ENCODE assay signal across 25 cellular contexts in genomic region chr7:24716480-24717246, GRCh38. TPM values are rescaled to one million over a fixed set of nuclear protein-coding genes. Genes with fewer than 3 reads are reported as not detected.
DNase-seq lines count a peak whose midpoint lies in the region; ATAC-seq lines count a peak whose summit lies in the region.
"Had no signal": no experiment of that assay in that cellular context is flagged by ENCODE, and none has a peak within 500 bp of the region (broad histone marks: within the 10 kb centered on the region; RNA-seq: fewer than 3 reads in every experiment).

No MANE protein-coding gene starts in this region.

- no peak overlapping the region for H4K8ac ChIP-seq in mesenchymal stem cell (ENCODE audit: low read length)

- peaks cover 17% of the 10 kb centered on the region for H3K79me1 ChIP-seq in mesenchymal stem cell (replicated peaks; ENCODE audit: low read length, poor library complexity, severe bottlenecking)

- no peak overlapping the region for H2BK5ac ChIP-seq in mesenchymal stem cell (ENCODE audit: low read depth, low read length, poor library complexity, severe bottlenecking)

- peaks cover 15% of the 10 kb centered on the region for H3K4me1 ChIP-seq in mesenchymal stem cell (ENCODE audit: control insufficient read depth, insufficient read depth, low read depth, low read length)
- H3K4me1 ChIP-seq: ascending aorta, SJSA1, transverse colon had no signal

- H3K4ac ChIP-seq in mesenchymal stem cell (ENCODE audit: low read depth in 1 of 2, low read length in 2 of 2) = no peak overlapping the region

- H2AFZ ChIP-seq in mesenchymal stem cell (ENCODE audit: low read depth, low read length) = no peak overlapping the region

- no peak overlapping the region for H3K4me3 Mint-ChIP-seq in activated CD4-positive, alpha-beta memory T cell treated with anti-CD3 and anti-CD28 coated beads, Interleukin-2, amount 10 ng/mL, durations not matched to agents 7 days and 5 days
- no peak overlapping the region for H3K4me3 Mint-ChIP-seq in activated CD4-positive, alpha-beta memory T cell treated with anti-CD3 and anti-CD28 coated beads for 36 hours
- no peak overlapping the region for H3K4me3 Mint-ChIP-seq in stimulated activated naive CD8-positive, alpha-beta T cell treated with anti-CD3 and anti-CD28 coated beads, Interleukin-15, amount 100 ng/mL, for 72 hours
- H3K4me3 Mint-ChIP-seq: activated CD4-positive, alpha-beta T cell treated with anti-CD3 and anti-CD28 coated beads, Interleukin-2, amount 10 ng/mL, durations not matched to agents 7 days and 5 days; activated CD8-positive, alpha-beta memory T cell treated with anti-CD3 and anti-CD28 coated beads, Interleukin-2, amount 10 ng/mL, durations not matched to agents 7 days and 5 days; activated T-cell treated with anti-CD3 and anti-CD28 coated beads, Interleukin-2, amount 50 U/mL, for 72 hours; CD14-positive monocyte; effector memory CD8-positive, alpha-beta T cell; stimulated activated effector memory CD8-positive, alpha-beta T cell treated with anti-CD3 and anti-CD28 coated beads, Interleukin-12 subunit alpha, Interleukin-12 subunit beta, amount 100 ng/mL, for 72 hours; T-cell; WTC11 had no signal

- no peak overlapping the region for H3K9ac ChIP-seq in mesenchymal stem cell (ENCODE audit: low read length)

- no peak overlapping the region for H2BK15ac ChIP-seq in mesenchymal stem cell (ENCODE audit: low read depth, poor library complexity, severe bottlenecking)

- peak; percentile 3 for DNase-seq in activated CD4-positive, alpha-beta memory T cell treated with anti-CD3 and anti-CD28 coated beads, Interleukin-2, amount 10 ng/mL, durations not matched to agents 7 days and 5 days
- DNase-seq in activated CD4-positive, alpha-beta memory T cell treated with anti-CD3 and anti-CD28 coated beads for 36 hours = no peak
- DNase-seq in NAMALWA (ENCODE audit: low spot score) (peak; percentile 24), mesenchymal stem cell (no peak), ureter (ENCODE audit: low spot score) (peak; percentile 14), MG63 (no peak), mesenteric fat pad (ENCODE audit: low spot score) (no peak)
- no peak for DNase-seq in stimulated activated naive CD8-positive, alpha-beta T cell treated with anti-CD3 and anti-CD28 coated beads, Interleukin-15, amount 100 ng/mL, for 72 hours
- DNase-seq: activated CD4-positive, alpha-beta T cell treated with anti-CD3 and anti-CD28 coated beads, Interleukin-2, amount 10 ng/mL, durations not matched to agents 7 days and 5 days; DMS79; effector memory CD8-positive, alpha-beta T cell; glutamatergic neuron; naive thymus-derived CD8-positive, alpha-beta T cell; NCI-H446; T-cell; transverse colon had no signal

- H3K9me3 ChIP-seq in mesenchymal stem cell (ENCODE audit: control insufficient read depth, low read length) = no peaks in the 10 kb centered on the region
- no peaks in the 10 kb centered on the region for H3K9me3 ChIP-seq in MG63
- H3K9me3 ChIP-seq: ascending aorta, SJSA1, transverse colon had no signal

- intact Hi-C loops in activated CD4-positive, alpha-beta memory T cell treated with anti-CD3 and anti-CD28 coated beads for 36 hours (cut with micrococcal nuclease) = no loop called here

- H2BK120ac ChIP-seq in mesenchymal stem cell (ENCODE audit: low read depth, low read length) = no peak overlapping the region

- H3K9me3 Mint-ChIP-seq in activated CD4-positive, alpha-beta memory T cell treated with anti-CD3 and anti-CD28 coated beads, Interleukin-2, amount 10 ng/mL, durations not matched to agents 7 days and 5 days = no peaks in the 10 kb centered on the region
- H3K9me3 Mint-ChIP-seq in activated CD4-positive, alpha-beta memory T cell treated with anti-CD3 and anti-CD28 coated beads for 36 hours = no peaks in the 10 kb centered on the region
- H3K9me3 Mint-ChIP-seq in stimulated activated naive CD8-positive, alpha-beta T cell treated with anti-CD3 and anti-CD28 coated beads, Interleukin-15, amount 100 ng/mL, for 72 hours = no peaks in the 10 kb centered on the region
- H3K9me3 Mint-ChIP-seq: activated CD4-positive, alpha-beta T cell treated with anti-CD3 and anti-CD28 coated beads, Interleukin-2, amount 10 ng/mL, durations not matched to agents 7 days and 5 days; activated T-cell treated with anti-CD3 and anti-CD28 coated beads, Interleukin-2, amount 50 U/mL, for 72 hours; effector memory CD8-positive, alpha-beta T cell; naive thymus-derived CD8-positive, alpha-beta T cell; stimulated activated effector memory CD8-positive, alpha-beta T cell treated with anti-CD3 and anti-CD28 coated beads, Interleukin-12 subunit alpha, Interleukin-12 subunit beta, amount 100 ng/mL, for 72 hours; T-cell; WTC11 had no signal

- CTCF ChIA-PET in activated CD4-positive, alpha-beta memory T cell treated with anti-CD3 and anti-CD28 coated beads, Interleukin-2, amount 10 ng/mL, durations not matched to agents 7 days and 5 days (lab: Charles Lee) = interaction anchor here (2.0 kb wide), 1 partner anchor 16 kb away, joined by 7 read pairs; no protein-coding TSS in a partner anchor
- CTCF ChIA-PET in activated CD4-positive, alpha-beta memory T cell treated with anti-CD3 and anti-CD28 coated beads for 36 hours (lab: Charles Lee) = interaction anchor here (0.8 to 1.9 kb wide), 2 partner anchors 11 to 377 kb away, joined by 3 to 12 read pairs; no protein-coding TSS in a partner anchor

- peak overlapping the region; percentile 30 for H2AK5ac ChIP-seq in mesenchymal stem cell (ENCODE audit: low read length, severe bottlenecking)

- H3K36me3 Mint-ChIP-seq in activated CD4-positive, alpha-beta memory T cell treated with anti-CD3 and anti-CD28 coated beads, Interleukin-2, amount 10 ng/mL, durations not matched to agents 7 days and 5 days (ENCODE audit: low read depth) = no peaks in the 10 kb centered on the region
- H3K36me3 Mint-ChIP-seq in activated CD4-positive, alpha-beta memory T cell treated with anti-CD3 and anti-CD28 coated beads for 36 hours = no peaks in the 10 kb centered on the region
- H3K36me3 Mint-ChIP-seq: activated CD8-positive, alpha-beta memory T cell treated with anti-CD3 and anti-CD28 coated beads, Interleukin-2, amount 10 ng/mL, durations not matched to agents 7 days and 5 days; CD14-positive monocyte; naive thymus-derived CD8-positive, alpha-beta T cell; stimulated activated effector memory CD8-positive, alpha-beta T cell treated with anti-CD3 and anti-CD28 coated beads, Interleukin-12 subunit alpha, Interleukin-12 subunit beta, amount 100 ng/mL, for 72 hours; T-cell; WTC11 had no signal

- no peak overlapping the region for H2BK12ac ChIP-seq in mesenchymal stem cell (ENCODE audit: low read length in 2 of 2)

- no peak for ATAC-seq in stimulated activated naive CD8-positive, alpha-beta T cell treated with anti-CD3 and anti-CD28 coated beads, Interleukin-15, amount 100 ng/mL, for 72 hours
- ATAC-seq: naive thymus-derived CD8-positive, alpha-beta T cell; T-cell had no signal

- H3K4me3 ChIP-seq in mesenchymal stem cell (ENCODE audit: insufficient read depth in 1 of 2, low read depth in 1 of 2, low read length in 2 of 2) = no peak overlapping the region
- no peak overlapping the region for H3K4me3 ChIP-seq in MG63
- H3K4me3 ChIP-seq: ascending aorta, cardiac muscle cell, SJSA1, transverse colon had no signal

- no peaks in the 10 kb centered on the region for H3K27me3 ChIP-seq in mesenchymal stem cell (ENCODE audit: control insufficient read depth in 1 of 2, insufficient read depth in 1 of 2, low read length in 2 of 2)
- no peaks in the 10 kb centered on the region for H3K27me3 ChIP-seq in MG63
- H3K27me3 ChIP-seq: ascending aorta, cardiac muscle cell, SJSA1, transverse colon had no signal

- H3K4me1 Mint-ChIP-seq in activated CD4-positive, alpha-beta memory T cell treated with anti-CD3 and anti-CD28 coated beads, Interleukin-2, amount 10 ng/mL, durations not matched to agents 7 days and 5 days = peaks cover 9% of the 10 kb centered on the region
- H3K4me1 Mint-ChIP-seq in activated CD4-positive, alpha-beta memory T cell treated with anti-CD3 and anti-CD28 coated beads for 36 hours (ENCODE audit: low read depth) = no peaks in the 10 kb centered on the region
- peaks cover 10% of the 10 kb centered on the region for H3K4me1 Mint-ChIP-seq in stimulated activated naive CD8-positive, alpha-beta T cell treated with anti-CD3 and anti-CD28 coated beads, Interleukin-15, amount 100 ng/mL, for 72 hours
- H3K4me1 Mint-ChIP-seq: CD14-positive monocyte had no signal

- no peak overlapping the region for H4K91ac ChIP-seq in mesenchymal stem cell (ENCODE audit: low read length)

- H3K4me2 ChIP-seq in mesenchymal stem cell (ENCODE audit: low read length, poor library complexity, severe bottlenecking) = no peak overlapping the region

- no peak overlapping the region for H3K14ac ChIP-seq in mesenchymal stem cell (ENCODE audit: low read length in 2 of 2)

- H3K18ac ChIP-seq in mesenchymal stem cell (ENCODE audit: low read depth in 1 of 2, low read length in 2 of 2) = no peak overlapping the region

- no peak overlapping the region for H3K27ac ChIP-seq in mesenchymal stem cell (ENCODE audit: low read length, poor library complexity, severe bottlenecking)
- H3K27ac ChIP-seq: 22Rv1, ascending aorta, cardiac muscle cell, SJSA1, transverse colon had no signal

- H3K27me3 Mint-ChIP-seq in activated CD4-positive, alpha-beta memory T cell treated with anti-CD3 and anti-CD28 coated beads, Interleukin-2, amount 10 ng/mL, durations not matched to agents 7 days and 5 days = peaks cover 15% of the 10 kb centered on the region
- peaks cover 19% of the 10 kb centered on the region for H3K27me3 Mint-ChIP-seq in activated CD4-positive, alpha-beta memory T cell treated with anti-CD3 and anti-CD28 coated beads for 36 hours
- peaks cover 62% of the 10 kb centered on the region for H3K27me3 Mint-ChIP-seq in stimulated activated naive CD8-positive, alpha-beta T cell treated with anti-CD3 and anti-CD28 coated beads, Interleukin-15, amount 100 ng/mL, for 72 hours

- POLR2A ChIA-PET in activated CD4-positive, alpha-beta memory T cell treated with anti-CD3 and anti-CD28 coated beads, Interleukin-2, amount 10 ng/mL, durations not matched to agents 7 days and 5 days (lab: Charles Lee) = no interaction called here
- POLR2A ChIA-PET in activated CD4-positive, alpha-beta memory T cell treated with anti-CD3 and anti-CD28 coated beads for 36 hours (lab: Charles Lee) = no interaction called here

- H3K27ac Mint-ChIP-seq in activated CD4-positive, alpha-beta memory T cell treated with anti-CD3 and anti-CD28 coated beads, Interleukin-2, amount 10 ng/mL, durations not matched to agents 7 days and 5 days = no peak overlapping the region
- no peak overlapping the region for H3K27ac Mint-ChIP-seq in activated CD4-positive, alpha-beta memory T cell treated with anti-CD3 and anti-CD28 coated beads for 36 hours
- no peak overlapping the region for H3K27ac Mint-ChIP-seq in stimulated activated naive CD8-positive, alpha-beta T cell treated with anti-CD3 and anti-CD28 coated beads, Interleukin-15, amount 100 ng/mL, for 72 hours
- H3K27ac Mint-ChIP-seq: activated CD4-positive, alpha-beta T cell treated with anti-CD3 and anti-CD28 coated beads, Interleukin-2, amount 10 ng/mL, durations not matched to agents 7 days and 5 days; activated CD8-positive, alpha-beta memory T cell treated with anti-CD3 and anti-CD28 coated beads, Interleukin-2, amount 10 ng/mL, durations not matched to agents 7 days and 5 days; activated T-cell treated with anti-CD3 and anti-CD28 coated beads, Interleukin-2, amount 50 U/mL, for 72 hours; CD14-positive monocyte; effector memory CD8-positive, alpha-beta T cell; naive thymus-derived CD8-positive, alpha-beta T cell; stimulated activated effector memory CD8-positive, alpha-beta T cell treated with anti-CD3 and anti-CD28 coated beads, Interleukin-12 subunit alpha, Interleukin-12 subunit beta, amount 100 ng/mL, for 72 hours; T-cell; WTC11 had no signal

- H3K23ac ChIP-seq in mesenchymal stem cell (ENCODE audit: low read length in 2 of 2) = no peak overlapping the region

- WGBS in mesenchymal stem cell = 97% methylated on average over 9 of the region's 9 CpGs

- peaks cover 37 to 58% of the 10 kb centered on the region in 2 experiments for H3K36me3 ChIP-seq in mesenchymal stem cell (ENCODE audit: control insufficient read depth in 1 of 2, insufficient read depth in 2 of 2, low read depth in 1 of 2, low read length in 2 of 2)
- H3K36me3 ChIP-seq in MG63 = no peaks in the 10 kb centered on the region; the same call in 1 of the 2 replicates
- H3K36me3 ChIP-seq: cardiac muscle cell, SJSA1, transverse colon had no signal

RNA-seq across cellular contexts. Expression of gene GSDME, which starts 40.6 kb away (rescaled TPM):
- 1 to 10 TPM; 1.7 to 1.8 TPM for total RNA-seq in activated CD4-positive, alpha-beta memory T cell treated with anti-CD3 and anti-CD28 coated beads, Interleukin-2, amount 10 ng/mL, durations not matched to agents 7 days and 5 days
- 1 to 10 TPM; 4.7 TPM for total RNA-seq in activated CD4-positive, alpha-beta memory T cell treated with anti-CD3 and anti-CD28 coated beads for 36 hours
- 21.3 TPM for polyA plus RNA-seq in mesenchymal stem cell (2013, experiment 1 of 2)
- polyA plus RNA-seq in mesenchymal stem cell (2013, experiment 2 of 2) = 21.1 TPM
- total RNA-seq in ureter (22.4 TPM), mesenteric fat pad (12.9 TPM)
- 3.7 and 4.1 TPM in 2 replicates for total RNA-seq in MG63 (2014; rRNA removed; shearing (Covaris generic); ENCODE audit: low replicate concordance)

Comparison
In these comparisons a context has a peak if more than half of its experiments do, and no peak if none do; other contexts are left out.
1. DNase-seq: peak in activated CD4-positive, alpha-beta memory T cell treated with anti-CD3 and anti-CD28 coated beads, Interleukin-2, amount 10 ng/mL, durations not matched to agents 7 days and 5 days (single experiment), NAMALWA (single experiment) and ureter (single experiment); none in activated CD4-positive, alpha-beta memory T cell treated with anti-CD3 and anti-CD28 coated beads for 36 hours (single experiment), mesenchymal stem cell (single experiment), MG63 (single experiment), stimulated activated naive CD8-positive, alpha-beta T cell treated with anti-CD3 and anti-CD28 coated beads, Interleukin-15, amount 100 ng/mL, for 72 hours (0 of 2) and mesenteric fat pad (single experiment).